15 cellular contexts compared by ENCODE assay signal in genomic region chr15:67784856-67785430, GRCh38. TPM values are rescaled to one million over a fixed set of nuclear protein-coding genes. Genes with fewer than 3 reads are reported as not detected.
DNase-seq lines count a peak whose midpoint lies in the region; ATAC-seq and TF ChIP-seq lines count a peak whose summit lies in the region.
"Had no signal": no experiment of that assay in that cellular context is flagged by ENCODE, and none has a peak within 500 bp of the region (broad histone marks: within the 10 kb centered on the region; RNA-seq: fewer than 3 reads in every experiment).

No MANE protein-coding gene starts in this region.

- intact Hi-C loops in mammary epithelial cell (cut with micrococcal nuclease) (no loop called here), cardiac septum (cut with DNase I) (no loop called here)

- BruUV-seq in mammary epithelial cell (replicated peaks; lab: Mats Ljungman, UMichigan) = no TSS peak

- dilution Hi-C loops in mammary epithelial cell (cut with HindIII; ENCODE audit: low sequenced_read_pairs) = no loop called here

- H2AFZ ChIP-seq in mammary epithelial cell (ENCODE audit: low read depth, low read length) = no peak overlapping the region

- peak overlapping the region; percentile 48 for H3K27ac Mint-ChIP-seq in activated CD8-positive, alpha-beta memory T cell treated with anti-CD3 and anti-CD28 coated beads, Interleukin-2, amount 10 ng/mL, durations not matched to agents 7 days and 5 days
- peak overlapping the region; percentile 1 for H3K27ac Mint-ChIP-seq in stimulated activated effector memory CD8-positive, alpha-beta T cell treated with anti-CD3 and anti-CD28 coated beads, Interleukin-12 subunit alpha, Interleukin-12 subunit beta, amount 100 ng/mL, for 72 hours
- H3K27ac Mint-ChIP-seq: nephron progenitor cell had no signal

- H3K79me2 ChIP-seq in mammary epithelial cell (ENCODE audit: insufficient read depth, low read length) = no peaks in the 10 kb centered on the region

- no peak for TF ChIP-seq CTCF in HL-60 (IDR thresholded peaks at IDR 0.05; ENCODE audit: insufficient read depth, low read length)
- no peak for TF ChIP-seq CTCF in mammary epithelial cell (conservative IDR thresholded peaks at IDR 0.05 in 1 of 2, IDR thresholded peaks at IDR 0.05 in 1 of 2; ENCODE audit: extremely low read depth in 1 of 2, insufficient read depth in 1 of 2, low read depth in 1 of 2, low read length in 2 of 2)

- ATAC-seq in activated CD8-positive, alpha-beta memory T cell treated with anti-CD3 and anti-CD28 coated beads, Interleukin-2, amount 10 ng/mL, durations not matched to agents 7 days and 5 days = no peak
- ATAC-seq in HG02642 (IDR thresholded peaks at IDR 0.05; ENCODE audit: poor library complexity, unreplicated experiment) = peak; percentile 9
- ATAC-seq in stimulated activated effector memory CD8-positive, alpha-beta T cell treated with anti-CD3 and anti-CD28 coated beads, Interleukin-12 subunit alpha, Interleukin-12 subunit beta, amount 100 ng/mL, for 72 hours = no peak
- ATAC-seq: gastroesophageal sphincter, HCT116 had no signal

- no peaks in the 10 kb centered on the region for H3K9me3 Mint-ChIP-seq in activated CD8-positive, alpha-beta memory T cell treated with anti-CD3 and anti-CD28 coated beads, Interleukin-2, amount 10 ng/mL, durations not matched to agents 7 days and 5 days (ENCODE audit: low read depth)
- no peaks in the 10 kb centered on the region for H3K9me3 Mint-ChIP-seq in stimulated activated effector memory CD8-positive, alpha-beta T cell treated with anti-CD3 and anti-CD28 coated beads, Interleukin-12 subunit alpha, Interleukin-12 subunit beta, amount 100 ng/mL, for 72 hours
- H3K9me3 Mint-ChIP-seq: nephron progenitor cell had no signal

- no peaks in the 10 kb centered on the region for H3K36me3 ChIP-seq in mammary epithelial cell (ENCODE audit: insufficient read depth, low read length)
- H3K36me3 ChIP-seq: ascending aorta had no signal

- in situ Hi-C loops in mammary epithelial cell (cut with MboI; ENCODE audit: low sequenced_read_pairs in 2 of 2) = no loop called here

- no peak overlapping the region for H3K4me2 ChIP-seq in mammary epithelial cell (ENCODE audit: insufficient read depth, low read depth, low read length)

- no peak overlapping the region for H3K4me3 ChIP-seq in HL-60 (replicated peaks; ENCODE audit: insufficient read depth, low read length)
- no peak overlapping the region for H3K4me3 ChIP-seq in mammary epithelial cell (replicated peaks in 1 of 3; ENCODE audit: insufficient read depth in 1 of 3, low read depth in 2 of 3, low read length in 3 of 3)
- H3K4me3 ChIP-seq: ascending aorta, gastroesophageal sphincter, upper lobe of left lung had no signal

- H4K20me1 ChIP-seq in mammary epithelial cell (ENCODE audit: insufficient read depth, low read length) = no peaks in the 10 kb centered on the region

- peaks cover 3% of the 10 kb centered on the region for H3K36me3 Mint-ChIP-seq in activated CD8-positive, alpha-beta memory T cell treated with anti-CD3 and anti-CD28 coated beads, Interleukin-2, amount 10 ng/mL, durations not matched to agents 7 days and 5 days
- H3K36me3 Mint-ChIP-seq in stimulated activated effector memory CD8-positive, alpha-beta T cell treated with anti-CD3 and anti-CD28 coated beads, Interleukin-12 subunit alpha, Interleukin-12 subunit beta, amount 100 ng/mL, for 72 hours = no peaks in the 10 kb centered on the region

- H3K4me1 ChIP-seq in mammary epithelial cell (ENCODE audit: insufficient read depth, low read length) = no peaks in the 10 kb centered on the region
- H3K4me1 ChIP-seq: ascending aorta, gastroesophageal sphincter, upper lobe of left lung had no signal

- no peak overlapping the region for H3K4me3 Mint-ChIP-seq in activated CD8-positive, alpha-beta memory T cell treated with anti-CD3 and anti-CD28 coated beads, Interleukin-2, amount 10 ng/mL, durations not matched to agents 7 days and 5 days
- H3K4me3 Mint-ChIP-seq in stimulated activated effector memory CD8-positive, alpha-beta T cell treated with anti-CD3 and anti-CD28 coated beads, Interleukin-12 subunit alpha, Interleukin-12 subunit beta, amount 100 ng/mL, for 72 hours = no peak overlapping the region
- H3K4me3 Mint-ChIP-seq: nephron progenitor cell had no signal

- CTCF ChIA-PET in activated CD8-positive, alpha-beta memory T cell treated with anti-CD3 and anti-CD28 coated beads, Interleukin-2, amount 10 ng/mL, durations not matched to agents 7 days and 5 days (lab: Charles Lee) = interaction anchor here (0.9 to 1.6 kb wide), 3 partner anchors 22 to 50 kb away, joined by 3 to 6 read pairs (median 3); no protein-coding TSS in a partner anchor
- CTCF ChIA-PET in mammary epithelial cell (lab: Charles Lee; ENCODE audit: low non-redundant PET) = interaction anchor here (0.8 kb wide), 1 partner anchor 316 kb away, joined by 9 read pairs; no protein-coding TSS in a partner anchor

- H3K27me3 Mint-ChIP-seq in activated CD8-positive, alpha-beta memory T cell treated with anti-CD3 and anti-CD28 coated beads, Interleukin-2, amount 10 ng/mL, durations not matched to agents 7 days and 5 days = no peaks in the 10 kb centered on the region

- H3K4me1 Mint-ChIP-seq in activated CD8-positive, alpha-beta memory T cell treated with anti-CD3 and anti-CD28 coated beads, Interleukin-2, amount 10 ng/mL, durations not matched to agents 7 days and 5 days = peaks cover 22% of the 10 kb centered on the region
- peaks cover 12% of the 10 kb centered on the region for H3K4me1 Mint-ChIP-seq in stimulated activated effector memory CD8-positive, alpha-beta T cell treated with anti-CD3 and anti-CD28 coated beads, Interleukin-12 subunit alpha, Interleukin-12 subunit beta, amount 100 ng/mL, for 72 hours

- H3K9ac ChIP-seq in mammary epithelial cell (ENCODE audit: insufficient read depth, low read length) = no peak overlapping the region

- no peaks in the 10 kb centered on the region for H3K9me3 ChIP-seq in mammary epithelial cell (replicated peaks; ENCODE audit: insufficient read depth, low read length)
- H3K9me3 ChIP-seq: ascending aorta, gastroesophageal sphincter, upper lobe of left lung had no signal

- H3K27ac ChIP-seq in HL-60 (replicated peaks) (peak overlapping the region; percentile 88), mammary epithelial cell (ENCODE audit: insufficient read depth, low read depth, low read length) (no peak overlapping the region)
- H3K27ac ChIP-seq: ascending aorta, gastroesophageal sphincter, upper lobe of left lung had no signal

- no peaks in the 10 kb centered on the region for H3K27me3 ChIP-seq in HL-60 (ENCODE audit: insufficient read depth, poor library complexity, severe bottlenecking)
- no peaks in the 10 kb centered on the region for H3K27me3 ChIP-seq in mammary epithelial cell (ENCODE audit: insufficient read depth, low read length)
- H3K27me3 ChIP-seq: ascending aorta, gastroesophageal sphincter, upper lobe of left lung had no signal

- no peak for DNase-seq in activated CD8-positive, alpha-beta memory T cell treated with anti-CD3 and anti-CD28 coated beads, Interleukin-2, amount 10 ng/mL, durations not matched to agents 7 days and 5 days
- DNase-seq in activated CD8-positive, alpha-beta memory T cell treated with anti-CD3 and anti-CD28 coated beads for 24 hours = no peak
- DNase-seq in HL-60 (ENCODE audit: low read depth in 1 of 2, low spot score in 1 of 2) (no peak), mammary epithelial cell (no peak), cardiac septum (ENCODE audit: low spot score) (no peak)
- no peak for DNase-seq in stimulated activated effector memory CD8-positive, alpha-beta T cell treated with anti-CD3 and anti-CD28 coated beads, Interleukin-12 subunit alpha, Interleukin-12 subunit beta, amount 100 ng/mL, for 72 hours (ENCODE audit: low spot score in 2 of 2)
- no peak for DNase-seq in activated naive CD4-positive, alpha-beta T cell (lab: John Stamatoyannopoulos, UW)
- DNase-seq: activated CD8-positive, alpha-beta memory T cell treated with anti-CD3 and anti-CD28 coated beads, Interleukin-2, amount 50 U/mL, for 48 hours; nephron progenitor cell; upper lobe of left lung had no signal

- 93% methylated on average over 12 of the region's 12 CpGs for WGBS in mammary epithelial cell (ENCODE audit: low coverage, missing lambda C conversion rate)

RNA-seq across cellular contexts. Expression of gene SKOR1, which starts 40.4 kb away (rescaled TPM):
- under 1 TPM; 0.19 to 0.23 TPM for total RNA-seq in activated CD8-positive, alpha-beta memory T cell treated with anti-CD3 and anti-CD28 coated beads, Interleukin-2, amount 10 ng/mL, durations not matched to agents 7 days and 5 days
- total RNA-seq in mammary epithelial cell (under 1 TPM in 1 of 2 donors, not detected in 1; under 0.01 TPM), cardiac septum (0.24 TPM)
- polyA plus RNA-seq in mammary epithelial cell = 0.02 TPM
- not detected for polyA minus RNA-seq in mammary epithelial cell
- total RNA-seq: ascending aorta, kidney epithelial cell had no signal

RNA-seq across cellular contexts. Expression of gene RNU6-1, which starts 54.9 kb away (rescaled TPM):
- not detected for total RNA-seq in activated CD8-positive, alpha-beta memory T cell treated with anti-CD3 and anti-CD28 coated beads, Interleukin-2, amount 10 ng/mL, durations not matched to agents 7 days and 5 days
- not detected for total RNA-seq in mammary epithelial cell
- polyA plus RNA-seq in mammary epithelial cell = not detected
- polyA minus RNA-seq in mammary epithelial cell = not detected
- not detected for total RNA-seq in cardiac septum
- total RNA-seq: ascending aorta, gastroesophageal sphincter, kidney epithelial cell, upper lobe of left lung had no signal
